In genomic region chr13:111177081-111177711, GRCh38 we compare ENCODE assay signal across 10 cellular contexts.
DNase-seq lines count a peak whose midpoint lies in the region; ATAC-seq lines count a peak whose summit lies in the region.
"Had no signal": no experiment of that assay in that cellular context is flagged by ENCODE, and none has a peak within 500 bp of the region (broad histone marks: within the 10 kb centered on the region; RNA-seq: fewer than 3 reads in every experiment).

No MANE protein-coding gene starts in this region.

- DNase-seq in NCI-H1105 treated with DMSO at 0.1 percent for 48 hours (lab: John Stamatoyannopoulos, UW) (peak; percentile 26), NCI-H1105 (lab: John Stamatoyannopoulos, UW) (no peak), right cardiac atrium (peak; percentile 66 to 81 (median 75)), D341Med (ENCODE audit: low spot score) (no peak)
- DNase-seq in activated naive CD8-positive, alpha-beta T cell treated with anti-CD3 and anti-CD28 coated beads for 36 hours: peak; percentile 34
- DNase-seq in stimulated activated CD8-positive, alpha-beta memory T cell treated with anti-CD3 and anti-CD28 coated beads, Interleukin-4, amount 100 ng/mL, for 48 hours: peak; percentile 38

- peak overlapping the region; percentile 76 for H3K27ac ChIP-seq in KOPT-K1 (ENCODE audit: low read depth, low read length, poor library complexity, severe bottlenecking)
- H3K27ac ChIP-seq in right cardiac atrium (ENCODE audit: low read length): peak overlapping the region; percentile 60
- H3K27ac ChIP-seq: A549, VCaP had no signal

- peak overlapping the region; percentile 49 for H3K4me3 Mint-ChIP-seq in activated naive CD8-positive, alpha-beta T cell treated with anti-CD3 and anti-CD28 coated beads for 36 hours

- 35% methylated on average over 14 of the region's 14 CpGs for WGBS in right cardiac atrium

- H3K9me3 Mint-ChIP-seq in activated naive CD8-positive, alpha-beta T cell treated with anti-CD3 and anti-CD28 coated beads for 36 hours: peaks cover 6% of the 10 kb centered on the region

- H3K36me3 Mint-ChIP-seq in activated naive CD8-positive, alpha-beta T cell treated with anti-CD3 and anti-CD28 coated beads for 36 hours: peaks cover 70% of the 10 kb centered on the region

- peaks cover 69% of the 10 kb centered on the region for H3K4me1 Mint-ChIP-seq in activated naive CD8-positive, alpha-beta T cell treated with anti-CD3 and anti-CD28 coated beads for 36 hours

- H3K4me1 ChIP-seq in right cardiac atrium (ENCODE audit: control insufficient read depth, insufficient read depth, low read length): peaks cover 20% of the 10 kb centered on the region
- H3K4me1 ChIP-seq: A549 had no signal

- no peaks in the 10 kb centered on the region for H3K9me3 ChIP-seq in KOPT-K1 (ENCODE audit: insufficient read depth, low read length, poor library complexity, severe bottlenecking)
- no peaks in the 10 kb centered on the region for H3K9me3 ChIP-seq in right cardiac atrium (ENCODE audit: control insufficient read depth, low read length)
- H3K9me3 ChIP-seq: A549 had no signal

- H3K36me3 ChIP-seq in KOPT-K1 (ENCODE audit: insufficient read depth, low read length): peaks cover 28% of the 10 kb centered on the region

- H3K27ac Mint-ChIP-seq in activated naive CD8-positive, alpha-beta T cell treated with anti-CD3 and anti-CD28 coated beads for 36 hours: peak overlapping the region; percentile 85

- H3K27me3 Mint-ChIP-seq in activated naive CD8-positive, alpha-beta T cell treated with anti-CD3 and anti-CD28 coated beads for 36 hours: no peaks in the 10 kb centered on the region

- no peak overlapping the region for H3K4me3 ChIP-seq in right cardiac atrium (ENCODE audit: low read length)
- H3K4me3 ChIP-seq: A549 had no signal

- H3K27me3 ChIP-seq in right cardiac atrium (ENCODE audit: control insufficient read depth, insufficient read depth): no peaks in the 10 kb centered on the region

- intact Hi-C loops in right cardiac atrium (cut with DNase I): no loop called here

- ATAC-seq in right cardiac atrium: peak; percentile 53 to 82
- no peak for ATAC-seq in HG02798 (IDR thresholded peaks at IDR 0.05; ENCODE audit: poor library complexity, unreplicated experiment)
- ATAC-seq: A549 had no signal

Comparison
In these comparisons a context has a peak if more than half of its experiments do, and no peak if none do; other contexts are left out.
1. DNase-seq: peak in NCI-H1105 treated with DMSO at 0.1 percent for 48 hours (single experiment), activated naive CD8-positive, alpha-beta T cell treated with anti-CD3 and anti-CD28 coated beads for 36 hours (single experiment), right cardiac atrium (3 of 3) and stimulated activated CD8-positive, alpha-beta memory T cell treated with anti-CD3 and anti-CD28 coated beads, Interleukin-4, amount 100 ng/mL, for 48 hours (single experiment); none in NCI-H1105 (single experiment) and D341Med (single experiment).